Comparison of ENCODE assay signal across 7 cellular contexts in the genomic region with DNA sequence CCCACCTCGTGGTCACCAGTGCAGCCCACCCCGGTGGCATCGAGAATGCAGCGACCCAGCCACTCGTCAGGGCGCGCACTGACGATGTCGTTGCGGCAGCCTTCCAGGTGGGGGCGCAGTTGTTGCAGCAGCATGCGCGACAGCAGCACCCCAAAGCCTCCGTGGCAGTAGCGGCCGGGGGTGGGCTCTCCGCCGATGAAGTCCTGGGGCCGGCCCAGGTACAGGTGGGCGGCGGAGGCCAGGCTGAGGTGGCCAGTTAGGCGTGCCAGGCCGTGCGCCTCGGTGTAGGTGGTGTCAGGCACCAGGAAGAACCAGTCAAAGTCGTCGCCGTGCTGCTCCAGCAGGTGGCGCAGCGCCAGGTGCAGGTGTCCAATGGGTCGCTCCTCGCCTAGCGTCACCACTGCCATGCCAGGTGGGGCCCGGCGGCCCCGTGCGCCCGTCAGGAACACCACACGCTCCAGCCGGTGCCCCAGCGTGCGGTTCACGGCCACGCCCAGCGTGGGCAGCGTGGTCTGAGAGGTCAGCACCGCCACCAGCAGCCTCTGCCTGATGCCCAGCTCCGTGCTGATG. TPM values are rescaled to one million over a fixed set of nuclear protein-coding genes. Genes with fewer than 3 reads are reported as not detected.
DNase-seq lines count a peak whose midpoint lies in the region; ATAC-seq, FAIRE-seq and TF ChIP-seq lines count a peak whose summit lies in the region.

No MANE protein-coding gene starts in this region.

- H3K9me3 ChIP-seq in K562 (replicated peaks; ENCODE audit: control insufficient read depth, insufficient read depth, low read depth, low read length): no peaks in the 10 kb centered on the region
- H3K9me3 ChIP-seq in iPS-20b (ENCODE audit: insufficient read depth, low read depth, low read length): no peaks in the 10 kb centered on the region

- peaks cover 0 to 68% of the 10 kb centered on the region in 2 experiments; a peak in 3 of 5 replicates for H3K4me1 ChIP-seq in K562 (replicated peaks in 1 of 2; ENCODE audit: control insufficient read depth in 2 of 2, insufficient read depth in 2 of 2, low read length in 2 of 2)
- H3K4me1 ChIP-seq in iPS-20b (ENCODE audit: insufficient read depth, low read length): peaks cover 21% of the 10 kb centered on the region; the same call in 1 of the 2 replicates

- peak overlapping the region; percentile 58; the same call in 1 of the 2 replicates for H2AFZ ChIP-seq in K562 (ENCODE audit: low read depth, low read length)

- peak overlapping the region; percentile 75 for H3K4me2 ChIP-seq in K562 (ENCODE audit: insufficient read depth, low read length)

- H3K9me1 ChIP-seq in K562 (ENCODE audit: control insufficient read depth, insufficient read depth, low read length): no peaks in the 10 kb centered on the region

- H3K9ac ChIP-seq in K562 (ENCODE audit: insufficient read depth in 1 of 2, low read depth in 2 of 2, low read length in 2 of 2) (peak overlapping the region in 1 of 2 experiments; percentile 73; a peak in 3 of 4 replicates), iPS-20b (ENCODE audit: low read depth, low read length) (no peak overlapping the region)

- H3K27me3 ChIP-seq in K562 (ENCODE audit: control insufficient read depth in 2 of 2, insufficient read depth in 2 of 2, low read length in 2 of 2) (no peaks in the 10 kb centered on the region), iPS-20b (ENCODE audit: insufficient read depth, low read length) (peaks cover 33% of the 10 kb centered on the region)

- intact Hi-C loops in K562 (cut with micrococcal nuclease): loop anchor here (1.0 to 5.0 kb wide), 5 partner anchors 55 to 185 kb away; a partner anchor contains a TSS

- H3K4me3 ChIP-seq in K562 (peak overlapping the region; percentile 83), iPS-20b (ENCODE audit: low read length) (peak overlapping the region; percentile 83)

- DNase-seq in NCI-H146 treated with DMSO at 0.1 percent for 48 hours (lab: John Stamatoyannopoulos, UW; ENCODE audit: unreplicated experiment) (peak; percentile 56), T1000 (lab: John Stamatoyannopoulos, UW) (peak; percentile 70), K562 (ENCODE audit: extremely low read depth in 1 of 4, low spot score in 3 of 4) (peak; percentile 63 to 86 (median 67))
- peak; percentile 78 to 83 for DNase-seq in stimulated activated CD4-positive, alpha-beta T cell treated with anti-CD3 and anti-CD28 coated beads, Interleukin-15, amount 100 ng/mL, for 1 hour (ENCODE audit: low read depth in 1 of 2, low spot score in 1 of 2)

- peak; percentile 84 for FAIRE-seq in K562 (lab: Jason Lieb, UNC)

- POLR2A ChIA-PET in K562 (lab: Yijun Ruan, JAX): interaction anchor here (0.6 to 1.0 kb wide), 4 partner anchors 12 to 148 kb away, joined by 3 to 4 read pairs (median 4); no protein-coding TSS in a partner anchor

- no TSS peak for BruUV-seq in K562 (replicated peaks; lab: Mats Ljungman, UMichigan)

- under 1% methylated on average over 31 of the region's 48 CpGs for WGBS in K562 (ENCODE audit: insufficient coverage, low coverage, missing lambda C conversion rate)

- H3K27ac ChIP-seq in K562 (ENCODE audit: extremely low read depth, low read depth, low read length) (no peak overlapping the region), iPS-20b (ENCODE audit: low read length) (no peak overlapping the region)

- TF ChIP-seq EP300 in K562 (IDR thresholded peaks at IDR 0.05; ENCODE audit: low read length): no peak

- peak; percentile 46 for ATAC-seq in GM18499 (IDR thresholded peaks at IDR 0.05; ENCODE audit: insufficient read depth, unreplicated experiment)
- peak; percentile 46 for ATAC-seq in HG02884 (IDR thresholded peaks at IDR 0.05; ENCODE audit: unreplicated experiment)
- peak; percentile 64 for ATAC-seq in K562

- no peak for TF ChIP-seq POLR2A in K562 (conservative IDR thresholded peaks at IDR 0.05)

- TF ChIP-seq RAD21 in K562 (CRISPR knock-in tag; conservative IDR thresholded peaks at IDR 0.05 in 1 of 2, IDR thresholded peaks at IDR 0.05 in 1 of 2): peak; percentile 77 to 81

- peaks cover 17% of the 10 kb centered on the region for H3K79me2 ChIP-seq in K562 (ENCODE audit: control insufficient read depth, insufficient read depth, low read length)

- in situ Hi-C loops in K562 (cut with MboI): loop anchor here (5.0 to 10.0 kb wide), 2 partner anchors 101 to 153 kb away; no protein-coding TSS in a partner anchor

- H3K36me3 ChIP-seq in K562 (ENCODE audit: control insufficient read depth, insufficient read depth, low read length): peaks cover 35% of the 10 kb centered on the region; the same call in 2 of the 3 replicates
- peaks cover 11% of the 10 kb centered on the region for H3K36me3 ChIP-seq in iPS-20b (ENCODE audit: insufficient read depth, low read depth, low read length)

- CTCF ChIA-PET in K562 (lab: Yijun Ruan, JAX; ENCODE audit: low intra/inter-chr PET ratio): interaction anchor here (0.6 to 3.8 kb wide), 7 partner anchors 60 to 183 kb away, joined by 3 to 80 read pairs (median 3); no protein-coding TSS in a partner anchor

- TF ChIP-seq CTCF in K562 (IDR thresholded peaks at IDR 0.05 in 2 of 3, conservative IDR thresholded peaks at IDR 0.05 in 1 of 3; ENCODE audit: insufficient read depth in 2 of 3, low read depth in 1 of 3, low read length in 3 of 3): peak; percentile 68 to 97 (median 90)

- H4K20me1 ChIP-seq in K562 (replicated peaks; ENCODE audit: control insufficient read depth, insufficient read depth, low read length): peaks cover 14% of the 10 kb centered on the region; the same call in 1 of the 2 replicates

RNA-seq across cellular contexts. Expression of a gene that starts 1.9 kb away (rescaled TPM):
- total RNA-seq in K562 (2011; cell fraction: chromatin; rRNA removed; ENCODE audit: low replicate concordance): 9.1 and 46.2 TPM in 2 replicates
- 74.1 and 96.4 TPM in 2 replicates for total RNA-seq in K562 (2011; cell fraction: nucleolus; rRNA removed)
- total RNA-seq in K562 (2011; cell fraction: nucleoplasm; rRNA removed): 36.0 and 36.5 TPM in 2 replicates
- 57.2 and 67.6 TPM in 2 replicates for total RNA-seq in K562 (2014; rRNA removed)
- total RNA-seq in K562 (2014; rRNA removed; fragmentation: Illumina TruSeq; extraction: Trizol): 1.5 and 2.0 TPM in 2 replicates
- total RNA-seq in K562 (2015; rRNA removed; fragmentation: Illumina TruSeq; extraction: Trizol): 7.9 and 9.0 TPM in 2 replicates
- total RNA-seq in K562 (2021): 40.1 and 41.1 TPM in 2 replicates
- 9.9 and 14.8 TPM in 2 replicates for polyA plus RNA-seq in K562 (2011; rRNA removed)
- polyA plus RNA-seq in K562 (2011; cell fraction: cytosol; rRNA removed): 22.8 and 80.8 TPM in 2 replicates
- polyA plus RNA-seq in K562 (2011; cell fraction: nucleus; rRNA removed): 25.6 and 44.2 TPM in 2 replicates
- 22.4 and 47.7 TPM in 2 replicates for polyA plus RNA-seq in K562 (2012)
- 2.6 and 11.5 TPM in 2 replicates for polyA plus RNA-seq in K562 (2014; fragmentation: Illumina TruSeq; extraction: Trizol)
- polyA plus RNA-seq in K562 (2014; fragmentation: Nextera tagmentation; extraction: Ambion mirVana): under 1 TPM; 0.15 to 0.35 TPM
- polyA plus RNA-seq in K562 (2014; rRNA removed): 31.8 and 32.1 TPM in 2 replicates
- polyA minus RNA-seq in K562 (2011; rRNA and poly(A)+ RNA removed): 3.4 and 5.3 TPM in 2 replicates
- 25.0 and 30.2 TPM in 2 replicates for polyA minus RNA-seq in K562 (2011; cell fraction: cytosol; rRNA and poly(A)+ RNA removed)
- polyA minus RNA-seq in K562 (2011; cell fraction: nucleus; rRNA and poly(A)+ RNA removed): 24.2 and 27.0 TPM in 2 replicates

RNA-seq across cellular contexts. Expression of a gene that starts 2.1 kb away (rescaled TPM):
- total RNA-seq in K562 (2011; cell fraction: chromatin; rRNA removed; ENCODE audit: low replicate concordance): 1.3 and 5.0 TPM in 2 replicates
- total RNA-seq in K562 (2011; cell fraction: nucleolus; rRNA removed): 4.3 and 6.5 TPM in 2 replicates
- 3.1 and 3.4 TPM in 2 replicates for total RNA-seq in K562 (2011; cell fraction: nucleoplasm; rRNA removed)
- total RNA-seq in K562 (2014; rRNA removed) (1.1 and 2.5 TPM in 2 replicates), K562 (2014; rRNA removed; fragmentation: Illumina TruSeq; extraction: Trizol) (0.38 and 0.47 TPM in 2 replicates), K562 (2015; rRNA removed; fragmentation: Illumina TruSeq; extraction: Trizol) (0.98 and 1.1 TPM in 2 replicates), K562 (2021) (2.4 and 3.8 TPM in 2 replicates)
- polyA plus RNA-seq in K562 (2011; rRNA removed) (1.1 and 2.2 TPM in 2 replicates), K562 (2014; fragmentation: Illumina TruSeq; extraction: Trizol) (1.0 and 1.3 TPM in 2 replicates), K562 (2014; fragmentation: Nextera tagmentation; extraction: Ambion mirVana) (under 1 TPM; 0.03 TPM), K562 (2014; rRNA removed) (2.5 and 2.7 TPM in 2 replicates)
- polyA plus RNA-seq in K562 (2011; cell fraction: cytosol; rRNA removed): 2.6 and 3.9 TPM in 2 replicates
- 19.4 and 26.1 TPM in 2 replicates for polyA plus RNA-seq in K562 (2011; cell fraction: nucleus; rRNA removed)
- 2.1 and 3.5 TPM in 2 replicates for polyA plus RNA-seq in K562 (2012)
- polyA minus RNA-seq in K562 (2011; rRNA and poly(A)+ RNA removed): 0.36 and 0.81 TPM in 2 replicates
- polyA minus RNA-seq in K562 (2011; cell fraction: cytosol; rRNA and poly(A)+ RNA removed): 0.95 and 1.0 TPM in 2 replicates
- polyA minus RNA-seq in K562 (2011; cell fraction: nucleus; rRNA and poly(A)+ RNA removed): 1.5 and 1.7 TPM in 2 replicates

RNA-seq across cellular contexts. Expression of a gene that starts 27.4 kb away (rescaled TPM):
- total RNA-seq in K562 (2011; cell fraction: chromatin; rRNA removed; ENCODE audit: low replicate concordance): 14.4 and 30.7 TPM in 2 replicates
- total RNA-seq in K562 (2011; cell fraction: nucleolus; rRNA removed): 21.7 and 26.1 TPM in 2 replicates
- total RNA-seq in K562 (2011; cell fraction: nucleoplasm; rRNA removed): 15.1 and 18.3 TPM in 2 replicates
- 17.7 and 24.8 TPM in 2 replicates for total RNA-seq in K562 (2014; rRNA removed)
- total RNA-seq in K562 (2014; rRNA removed; fragmentation: Illumina TruSeq; extraction: Trizol): 2.3 and 3.8 TPM in 2 replicates
- total RNA-seq in K562 (2015; rRNA removed; fragmentation: Illumina TruSeq; extraction: Trizol): 9.6 and 9.8 TPM in 2 replicates
- 13.5 and 14.7 TPM in 2 replicates for total RNA-seq in K562 (2021)
- polyA plus RNA-seq in K562 (2011; rRNA removed): 2.5 and 8.6 TPM in 2 replicates
- 4.7 and 5.7 TPM in 2 replicates for polyA plus RNA-seq in K562 (2011; cell fraction: cytosol; rRNA removed)
- 48.9 and 62.7 TPM in 2 replicates for polyA plus RNA-seq in K562 (2011; cell fraction: nucleus; rRNA removed)
- 15.2 and 19.8 TPM in 2 replicates for polyA plus RNA-seq in K562 (2012)
- polyA plus RNA-seq in K562 (2014; fragmentation: Illumina TruSeq; extraction: Trizol): 4.8 and 5.0 TPM in 2 replicates
- under 1 TPM; 0.07 to 0.08 TPM for polyA plus RNA-seq in K562 (2014; fragmentation: Nextera tagmentation; extraction: Ambion mirVana)
- polyA plus RNA-seq in K562 (2014; rRNA removed): 19.0 and 19.2 TPM in 2 replicates
- polyA minus RNA-seq in K562 (2011; rRNA and poly(A)+ RNA removed): 2.5 and 4.5 TPM in 2 replicates
- 2.6 and 8.5 TPM in 2 replicates for polyA minus RNA-seq in K562 (2011; cell fraction: cytosol; rRNA and poly(A)+ RNA removed)
- polyA minus RNA-seq in K562 (2011; cell fraction: nucleus; rRNA and poly(A)+ RNA removed): 13.9 and 26.5 TPM in 2 replicates

RNA-seq across cellular contexts. Expression of a gene that starts 29.6 kb away (rescaled TPM):
- 21.4 and 68.9 TPM in 2 replicates for total RNA-seq in K562 (2011; cell fraction: chromatin; rRNA removed; ENCODE audit: low replicate concordance)
- total RNA-seq in K562 (2011; cell fraction: nucleolus; rRNA removed): 49.9 and 55.4 TPM in 2 replicates
- 22.7 and 27.9 TPM in 2 replicates for total RNA-seq in K562 (2011; cell fraction: nucleoplasm; rRNA removed)
- total RNA-seq in K562 (2014; rRNA removed) (14.9 and 19.2 TPM in 2 replicates), K562 (2014; rRNA removed; fragmentation: Illumina TruSeq; extraction: Trizol) (2.5 and 3.0 TPM in 2 replicates), K562 (2015; rRNA removed; fragmentation: Illumina TruSeq; extraction: Trizol) (8.6 and 9.6 TPM in 2 replicates), K562 (2021) (24.5 and 26.6 TPM in 2 replicates)
- polyA plus RNA-seq in K562 (2011; rRNA removed) (10.2 and 14.7 TPM in 2 replicates), K562 (2014; fragmentation: Illumina TruSeq; extraction: Trizol) (6.8 and 12.6 TPM in 2 replicates), K562 (2014; fragmentation: Nextera tagmentation; extraction: Ambion mirVana) (1 to 10 TPM; 1.2 to 1.9 TPM), K562 (2014; rRNA removed) (19.3 and 19.8 TPM in 2 replicates)
- 9.2 and 21.4 TPM in 2 replicates for polyA plus RNA-seq in K562 (2011; cell fraction: cytosol; rRNA removed)
- polyA plus RNA-seq in K562 (2011; cell fraction: nucleus; rRNA removed): 91.1 and 133 TPM in 2 replicates
- polyA plus RNA-seq in K562 (2012): 27.0 and 40.4 TPM in 2 replicates
- polyA minus RNA-seq in K562 (2011; rRNA and poly(A)+ RNA removed): 6.2 and 8.2 TPM in 2 replicates
- 14.2 and 18.7 TPM in 2 replicates for polyA minus RNA-seq in K562 (2011; cell fraction: cytosol; rRNA and poly(A)+ RNA removed)
- polyA minus RNA-seq in K562 (2011; cell fraction: nucleus; rRNA and poly(A)+ RNA removed): 17.0 and 18.6 TPM in 2 replicates

RNA-seq across cellular contexts. Expression of a gene that starts 30.4 kb away (rescaled TPM):
- total RNA-seq in K562 (2011; cell fraction: chromatin; rRNA removed; ENCODE audit: low replicate concordance): 0.56 and 0.93 TPM in 2 replicates
- 0.79 and 1.0 TPM in 2 replicates for total RNA-seq in K562 (2011; cell fraction: nucleolus; rRNA removed)
- total RNA-seq in K562 (2011; cell fraction: nucleoplasm; rRNA removed): 0.84 and 1.1 TPM in 2 replicates
- 1.1 and 1.3 TPM in 2 replicates for total RNA-seq in K562 (2014; rRNA removed)
- total RNA-seq in K562 (2014; rRNA removed; fragmentation: Illumina TruSeq; extraction: Trizol): 0.11 and 0.13 TPM in 2 replicates
- total RNA-seq in K562 (2015; rRNA removed; fragmentation: Illumina TruSeq; extraction: Trizol): 0.40 and 0.41 TPM in 2 replicates
- 0.51 and 0.71 TPM in 2 replicates for total RNA-seq in K562 (2021)
- polyA plus RNA-seq in K562 (2011; rRNA removed): 0.61 and 0.72 TPM in 2 replicates
- 1.0 and 3.8 TPM in 2 replicates for polyA plus RNA-seq in K562 (2011; cell fraction: cytosol; rRNA removed)
- polyA plus RNA-seq in K562 (2011; cell fraction: nucleus; rRNA removed): 3.8 and 4.3 TPM in 2 replicates
- polyA plus RNA-seq in K562 (2012): 0.68 and 1.8 TPM in 2 replicates
- polyA plus RNA-seq in K562 (2014; fragmentation: Illumina TruSeq; extraction: Trizol): 0.36 and 0.61 TPM in 2 replicates
- polyA plus RNA-seq in K562 (2014; fragmentation: Nextera tagmentation; extraction: Ambion mirVana): under 1 TPM; 0.07 TPM
- polyA plus RNA-seq in K562 (2014; rRNA removed): 0.90 and 1.9 TPM in 2 replicates
- 0.14 and 0.15 TPM in 2 replicates for polyA minus RNA-seq in K562 (2011; rRNA and poly(A)+ RNA removed)
- not detected in 2 replicates for polyA minus RNA-seq in K562 (2011; cell fraction: cytosol; rRNA and poly(A)+ RNA removed)
- polyA minus RNA-seq in K562 (2011; cell fraction: nucleus; rRNA and poly(A)+ RNA removed): 0.33 and 0.40 TPM in 2 replicates
